In the genomic region with DNA sequence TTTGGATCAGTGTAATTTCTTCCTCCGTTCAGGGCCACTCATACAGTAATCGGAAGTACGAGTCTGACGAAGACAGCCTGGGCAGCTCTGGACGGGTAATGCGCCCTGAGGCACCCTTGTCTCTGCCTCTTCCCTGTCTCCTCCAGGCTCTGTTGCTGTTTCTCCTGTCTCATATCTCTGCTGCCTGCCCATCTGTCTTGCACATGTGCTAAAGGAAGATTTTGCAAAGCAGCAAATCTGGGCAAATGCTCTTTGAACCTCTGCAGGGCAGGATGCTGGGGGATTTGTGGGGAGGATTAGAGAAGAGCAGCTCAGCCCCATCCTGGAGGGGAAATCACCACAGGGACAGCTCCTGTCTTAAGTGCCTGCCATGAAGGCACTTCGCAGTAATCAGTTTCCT, we compare ENCODE assay signal across 23 cellular contexts. TPM values are rescaled to one million over a fixed set of nuclear protein-coding genes. Genes with fewer than 3 reads are reported as not detected.
DNase-seq lines count a peak whose midpoint lies in the region; ATAC-seq and TF ChIP-seq lines count a peak whose summit lies in the region.
"Had no signal": no experiment of that assay in that cellular context is flagged by ENCODE, and none has a peak within 500 bp of the region (broad histone marks: within the 10 kb centered on the region; RNA-seq: fewer than 3 reads in every experiment).

No MANE protein-coding gene starts in this region.

- H3K27ac Mint-ChIP-seq in activated CD4-positive, alpha-beta T cell treated with anti-CD3 and anti-CD28 coated beads, Interleukin-2, amount 10 ng/mL, durations not matched to agents 24 days and 14 days: no peak overlapping the region
- no peak overlapping the region for H3K27ac Mint-ChIP-seq in neural progenitor cell
- H3K27ac Mint-ChIP-seq: natural killer cell treated with Interleukin-12 subunit alpha and Interleukin-12 subunit beta and Interleukin-15 and Interleukin-18, amount 100 ng/mL, for 72 hours; progenitor cell of endocrine pancreas; stimulated activated memory B cell treated with anti-CD40 and anti-IgM and Interleukin-4, amounts not matched to agents 10 μg/mL and 1 μg/mL and 100 μg/mL, for 72 hours had no signal

- H3K27me3 ChIP-seq in neural progenitor cell: no peaks in the 10 kb centered on the region
- no peaks in the 10 kb centered on the region for H3K27me3 ChIP-seq in hepatocyte
- H3K27me3 ChIP-seq: BLaER1 treated with 17β-estradiol and CSF1 and Interleukin-3, amounts not matched to agents 10 nM and 100 nM; breast epithelium; dorsolateral prefrontal cortex; esophagus muscularis mucosa; heart left ventricle; Peyer's patch; thyroid gland had no signal

- H3K9me3 ChIP-seq in neural progenitor cell (ENCODE audit: low read depth): no peaks in the 10 kb centered on the region
- H3K9me3 ChIP-seq in hepatocyte (ENCODE audit: low read depth): no peaks in the 10 kb centered on the region
- H3K9me3 ChIP-seq: breast epithelium, esophagus muscularis mucosa, heart left ventricle, Peyer's patch, thyroid gland had no signal

- DNase-seq in activated CD4-positive, alpha-beta T cell treated with anti-CD3 and anti-CD28 coated beads, Interleukin-2, amount 10 ng/mL, durations not matched to agents 24 days and 14 days: peak; percentile 73
- DNase-seq in activated CD4-positive, alpha-beta T cell treated with anti-CD3 and anti-CD28 coated beads, Interleukin-2, amount 50 U/mL, for 48 hours: no peak
- peak; percentile 91 for DNase-seq in Jurkat, Clone E6-1 (ENCODE audit: low read depth, low spot score)
- DNase-seq in amniotic epithelial cell (ENCODE audit: low read depth) (peak; percentile 18), neural progenitor cell (ENCODE audit: low spot score) (peak; percentile 39), T-helper 9 cell (no peak), hepatocyte (ENCODE audit: low spot score) (no peak)
- DNase-seq: 8988T; activated CD4-positive, CD25-positive, alpha-beta regulatory T cell; dorsolateral prefrontal cortex; heart left ventricle; NCI-H1417; NCI-H748 treated with DMSO at 0.1 percent for 48 hours; Peyer's patch; thyroid gland had no signal

- H3K4me1 ChIP-seq in neural progenitor cell: peaks cover 5% of the 10 kb centered on the region
- no peaks in the 10 kb centered on the region for H3K4me1 ChIP-seq in hepatocyte (ENCODE audit: insufficient read depth)
- H3K4me1 ChIP-seq: BLaER1 treated with 17β-estradiol and CSF1 and Interleukin-3, amounts not matched to agents 10 nM and 100 nM; breast epithelium; esophagus muscularis mucosa; heart left ventricle; Peyer's patch; thyroid gland had no signal

- peaks cover 20% of the 10 kb centered on the region for H3K4me1 Mint-ChIP-seq in activated CD4-positive, alpha-beta T cell treated with anti-CD3 and anti-CD28 coated beads, Interleukin-2, amount 10 ng/mL, durations not matched to agents 24 days and 14 days
- peaks cover 8% of the 10 kb centered on the region for H3K4me1 Mint-ChIP-seq in neural progenitor cell
- H3K4me1 Mint-ChIP-seq: stimulated activated memory B cell treated with anti-CD40 and anti-IgM and Interleukin-4, amounts not matched to agents 10 μg/mL and 1 μg/mL and 100 μg/mL, for 72 hours had no signal

- H3K36me3 ChIP-seq in neural progenitor cell: no peaks in the 10 kb centered on the region
- no peaks in the 10 kb centered on the region for H3K36me3 ChIP-seq in hepatocyte (replicated peaks; ENCODE audit: insufficient read depth, low read depth)

- WGBS in hepatocyte (ENCODE audit: low lambda C conversion rate, missing lambda C conversion rate): 62% methylated on average over 7 of the region's 7 CpGs

- no peaks in the 10 kb centered on the region for H3K9me2 ChIP-seq in hepatocyte (replicated peaks; ENCODE audit: insufficient read depth)

- H3F3A ChIP-seq in neural progenitor cell (ENCODE audit: low read depth): no peaks in the 10 kb centered on the region

- no peak overlapping the region for H3K9ac ChIP-seq in neural progenitor cell
- H3K9ac ChIP-seq: BLaER1 treated with 17β-estradiol and CSF1 and Interleukin-3, amounts not matched to agents 10 nM and 100 nM had no signal

- no peak for ATAC-seq in HG03571 (IDR thresholded peaks at IDR 0.05; ENCODE audit: unreplicated experiment)
- ATAC-seq: heart left ventricle; natural killer cell treated with Interleukin-12 subunit alpha and Interleukin-12 subunit beta and Interleukin-15 and Interleukin-18, amount 100 ng/mL, for 72 hours; stimulated activated memory B cell treated with anti-CD40 and anti-IgM and Interleukin-4, amounts not matched to agents 10 μg/mL and 1 μg/mL and 100 μg/mL, for 72 hours had no signal

- intact Hi-C loops in activated CD4-positive, alpha-beta T cell treated with anti-CD3 and anti-CD28 coated beads, Interleukin-2, amount 10 ng/mL, durations not matched to agents 24 days and 14 days (cut with micrococcal nuclease): loop anchor here (5.0 kb wide), 1 partner anchor 57 kb away; a partner anchor contains a TSS

- no peaks in the 10 kb centered on the region for H4K20me1 ChIP-seq in neural progenitor cell (ENCODE audit: low read depth)
- no peaks in the 10 kb centered on the region for H4K20me1 ChIP-seq in hepatocyte (ENCODE audit: insufficient read depth, poor library complexity, severe bottlenecking)
- H4K20me1 ChIP-seq: BLaER1 treated with 17β-estradiol and CSF1 and Interleukin-3, amounts not matched to agents 10 nM and 100 nM had no signal

- no peak for TF ChIP-seq CTCF in neural progenitor cell (IDR thresholded peaks at IDR 0.05)
- no peak for TF ChIP-seq CTCF in hepatocyte (IDR thresholded peaks at IDR 0.05; ENCODE audit: poor library complexity)

- H3K4me2 ChIP-seq in neural progenitor cell (no peak overlapping the region), hepatocyte (no peak overlapping the region)
- H3K4me2 ChIP-seq: BLaER1 treated with 17β-estradiol and CSF1 and Interleukin-3, amounts not matched to agents 10 nM and 100 nM had no signal

- H3K36me3 Mint-ChIP-seq in activated CD4-positive, alpha-beta T cell treated with anti-CD3 and anti-CD28 coated beads, Interleukin-2, amount 10 ng/mL, durations not matched to agents 24 days and 14 days (ENCODE audit: low read depth): peaks cover 44% of the 10 kb centered on the region
- peaks cover 7% of the 10 kb centered on the region for H3K36me3 Mint-ChIP-seq in neural progenitor cell

- H3K9me3 Mint-ChIP-seq in activated CD4-positive, alpha-beta T cell treated with anti-CD3 and anti-CD28 coated beads, Interleukin-2, amount 10 ng/mL, durations not matched to agents 24 days and 14 days: no peaks in the 10 kb centered on the region
- H3K9me3 Mint-ChIP-seq in neural progenitor cell: peaks cover 4% of the 10 kb centered on the region
- H3K9me3 Mint-ChIP-seq: activated naive CD4-positive, alpha-beta T cell treated with anti-CD3 and anti-CD28 coated beads, Interleukin-2, amount 50 U/mL, for 72 hours; natural killer cell treated with Interleukin-12 subunit alpha and Interleukin-12 subunit beta and Interleukin-15 and Interleukin-18, amount 100 ng/mL, for 72 hours; stimulated activated memory B cell treated with anti-CD40 and anti-IgM and Interleukin-4, amounts not matched to agents 10 μg/mL and 1 μg/mL and 100 μg/mL, for 72 hours had no signal

- H3K27ac ChIP-seq in neural progenitor cell: no peak overlapping the region
- H3K27ac ChIP-seq in hepatocyte: no peak overlapping the region
- H3K27ac ChIP-seq: BLaER1 treated with 17β-estradiol and CSF1 and Interleukin-3, amounts not matched to agents 10 nM and 100 nM; breast epithelium; dorsolateral prefrontal cortex; esophagus muscularis mucosa; heart left ventricle; Peyer's patch; thyroid gland had no signal

- no peak overlapping the region for H3K4me3 Mint-ChIP-seq in activated CD4-positive, alpha-beta T cell treated with anti-CD3 and anti-CD28 coated beads, Interleukin-2, amount 10 ng/mL, durations not matched to agents 24 days and 14 days
- H3K4me3 Mint-ChIP-seq in neural progenitor cell: no peak overlapping the region
- H3K4me3 Mint-ChIP-seq: natural killer cell treated with Interleukin-12 subunit alpha and Interleukin-12 subunit beta and Interleukin-15 and Interleukin-18, amount 100 ng/mL, for 72 hours; stimulated activated memory B cell treated with anti-CD40 and anti-IgM and Interleukin-4, amounts not matched to agents 10 μg/mL and 1 μg/mL and 100 μg/mL, for 72 hours had no signal

- no peaks in the 10 kb centered on the region for H3K27me3 Mint-ChIP-seq in activated CD4-positive, alpha-beta T cell treated with anti-CD3 and anti-CD28 coated beads, Interleukin-2, amount 10 ng/mL, durations not matched to agents 24 days and 14 days
- no peaks in the 10 kb centered on the region for H3K27me3 Mint-ChIP-seq in neural progenitor cell (ENCODE audit: insufficient read depth, low read depth)
- H3K27me3 Mint-ChIP-seq: natural killer cell treated with Interleukin-12 subunit alpha and Interleukin-12 subunit beta and Interleukin-15 and Interleukin-18, amount 100 ng/mL, for 72 hours; progenitor cell of endocrine pancreas; stimulated activated memory B cell treated with anti-CD40 and anti-IgM and Interleukin-4, amounts not matched to agents 10 μg/mL and 1 μg/mL and 100 μg/mL, for 72 hours had no signal

- no peaks in the 10 kb centered on the region for H3K79me2 ChIP-seq in neural progenitor cell (ENCODE audit: low read depth)
- no peaks in the 10 kb centered on the region for H3K79me2 ChIP-seq in hepatocyte

- H2AFZ ChIP-seq in neural progenitor cell (replicated peaks) (no peak overlapping the region), hepatocyte (no peak overlapping the region)

- H3K4me3 ChIP-seq in Jurkat, Clone E6-1 (ENCODE audit: low read length): no peak overlapping the region
- H3K4me3 ChIP-seq in neural progenitor cell: no peak overlapping the region
- H3K4me3 ChIP-seq in hepatocyte: no peak overlapping the region
- H3K4me3 ChIP-seq: BLaER1 treated with 17β-estradiol and CSF1 and Interleukin-3, amounts not matched to agents 10 nM and 100 nM; breast epithelium; dorsolateral prefrontal cortex; esophagus muscularis mucosa; heart left ventricle; Peyer's patch; thyroid gland had no signal

RNA-seq across cellular contexts. Expression of a gene that starts 32.4 kb away (rescaled TPM):
- 102 and 111 TPM in 2 replicates for total RNA-seq in activated CD4-positive, alpha-beta T cell treated with anti-CD3 and anti-CD28 coated beads, Interleukin-2, amount 10 ng/mL, durations not matched to agents 24 days and 14 days
- polyA plus RNA-seq in Jurkat, Clone E6-1 (2012; ENCODE audit: insufficient read depth, insufficient read length): 58.6 TPM
- total RNA-seq in neural progenitor cell (ENCODE audit: low replicate concordance) (55.1 and 91.3 TPM in 2 replicates), hepatocyte (31.5 and 62.5 TPM in 2 replicates)
- polyA plus RNA-seq in hepatocyte: 23.5 and 26.9 TPM in 2 replicates

RNA-seq across cellular contexts. Expression of a gene that starts 58.7 kb away (rescaled TPM):
- total RNA-seq in activated CD4-positive, alpha-beta T cell treated with anti-CD3 and anti-CD28 coated beads, Interleukin-2, amount 10 ng/mL, durations not matched to agents 24 days and 14 days: 30.5 and 33.9 TPM in 2 replicates
- polyA plus RNA-seq in Jurkat, Clone E6-1 (2012; ENCODE audit: insufficient read depth, insufficient read length): 7.1 TPM
- 9.0 and 12.3 TPM in 2 replicates for total RNA-seq in neural progenitor cell (ENCODE audit: low replicate concordance)
- total RNA-seq in hepatocyte: 11.0 and 15.1 TPM in 2 replicates
- polyA plus RNA-seq in hepatocyte: 7.9 and 8.6 TPM in 2 replicates

Comparison
In these comparisons a context has a peak if more than half of its experiments do, and no peak if none do; other contexts are left out.
1. DNase-seq: peak in activated CD4-positive, alpha-beta T cell treated with anti-CD3 and anti-CD28 coated beads, Interleukin-2, amount 10 ng/mL, durations not matched to agents 24 days and 14 days (single experiment), Jurkat, Clone E6-1 (single experiment), amniotic epithelial cell (single experiment) and neural progenitor cell (single experiment); none in activated CD4-positive, alpha-beta T cell treated with anti-CD3 and anti-CD28 coated beads, Interleukin-2, amount 50 U/mL, for 48 hours (0 of 2), T-helper 9 cell (single experiment) and hepatocyte (single experiment).